Comparison of ENCODE assay signal across 1 cellular context in the genomic region with DNA sequence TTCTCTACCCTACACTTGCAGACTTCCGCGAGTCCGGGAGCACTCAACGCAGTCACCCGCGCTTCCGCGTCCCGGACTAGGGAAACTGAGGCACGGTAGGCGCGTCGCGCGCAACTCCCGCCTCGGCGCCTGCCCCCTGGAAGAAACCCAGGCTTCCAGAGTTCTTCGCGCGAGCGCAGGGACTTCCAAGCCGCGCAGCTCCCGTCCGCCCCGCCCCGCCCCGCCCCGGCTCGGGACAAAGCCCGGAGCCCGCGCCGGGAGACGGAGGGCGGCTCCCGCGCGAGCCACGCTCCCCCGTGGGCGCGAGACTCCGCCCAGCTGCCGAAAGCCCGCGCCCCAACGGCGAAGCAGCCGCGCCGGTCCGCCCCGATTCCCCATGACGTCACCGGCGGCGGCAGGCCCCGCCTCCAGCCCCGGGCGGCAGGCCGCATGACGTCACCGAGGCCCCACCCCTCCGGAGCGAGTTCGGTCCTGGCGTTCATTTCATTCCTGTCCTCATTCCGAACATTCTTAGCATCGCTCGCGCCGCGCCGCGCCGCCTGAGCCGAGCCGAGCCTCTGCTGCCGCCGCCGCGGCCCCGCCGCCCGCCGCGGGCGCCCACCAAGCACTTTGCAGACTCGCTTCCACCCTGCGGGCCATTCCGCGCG.
TF ChIP-seq lines count a peak whose summit lies in the region.

A gene (plus strand): TSS at position 498 of the 647 bp plus-strand sequence.

TF ChIP-seq in GM12878, 131 proteins besides CTCF, POLR2A, EP300 and RAD21 (continued from another document):
- peak; percentile 68 for TF ChIP-seq CREM (IDR thresholded peaks at IDR 0.05; ENCODE audit: low read depth)
- TF ChIP-seq BACH1 (IDR thresholded peaks at IDR 0.05; ENCODE audit: borderline replicate concordance) = 0 out of 2 replicates have a peak, but pooled peaks have one; percentile 26
